In genomic region chr1:2044510-2045319, GRCh38 we compare ENCODE assay signal across 9 cellular contexts. TPM values are rescaled to one million over a fixed set of nuclear protein-coding genes. Genes with fewer than 3 reads are reported as not detected.
DNase-seq lines count a peak whose midpoint lies in the region; ATAC-seq, FAIRE-seq and TF ChIP-seq lines count a peak whose summit lies in the region.
"Had no signal": no experiment of that assay in that cellular context is flagged by ENCODE, and none has a peak within 500 bp of the region (broad histone marks: within the 10 kb centered on the region; RNA-seq: fewer than 3 reads in every experiment).

No MANE protein-coding gene starts in this region.

- no peaks in the 10 kb centered on the region for H4K20me1 ChIP-seq in SU-DHL-6 (ENCODE audit: low read depth, low read length)

- no peaks in the 10 kb centered on the region for H3K9me3 Mint-ChIP-seq in CD8-positive, alpha-beta memory T cell
- H3K9me3 Mint-ChIP-seq in activated naive CD8-positive, alpha-beta T cell treated with anti-CD3 and anti-CD28 coated beads, Interleukin-2, amount 10 ng/mL, durations not matched to agents 7 days and 5 days = no peaks in the 10 kb centered on the region

- DNase-seq in CD8-positive, alpha-beta memory T cell = peak; percentile 79 to 84 (median 79)
- DNase-seq in HK-2 (ENCODE audit: unreplicated experiment) (peak; percentile 79), heart right ventricle (peak; percentile 50 to 79), putamen (ENCODE audit: low spot score) (peak; percentile 51), urothelium cell line (ENCODE audit: low spot score) (peak; percentile 77)
- DNase-seq in activated naive CD8-positive, alpha-beta T cell treated with anti-CD3 and anti-CD28 coated beads, Interleukin-2, amount 10 ng/mL, durations not matched to agents 7 days and 5 days = peak; percentile 94

- H3K36me3 ChIP-seq in CD8-positive, alpha-beta memory T cell (ENCODE audit: insufficient read depth, low read length) = no peaks in the 10 kb centered on the region
- H3K36me3 ChIP-seq in SU-DHL-6 (ENCODE audit: low read length) (no peaks in the 10 kb centered on the region), heart right ventricle (no peaks in the 10 kb centered on the region)

- peak overlapping the region in 2 of 8 donors; percentile 21 to 29 for H3K27ac Mint-ChIP-seq in CD8-positive, alpha-beta memory T cell
- H3K27ac Mint-ChIP-seq in activated naive CD8-positive, alpha-beta T cell treated with anti-CD3 and anti-CD28 coated beads, Interleukin-2, amount 10 ng/mL, durations not matched to agents 7 days and 5 days = no peak overlapping the region

- TF ChIP-seq CTCF in SU-DHL-6 (IDR thresholded peaks at IDR 0.05; ENCODE audit: insufficient read depth, low read length, poor library complexity, severe bottlenecking) (peak; percentile 52), heart right ventricle (IDR thresholded peaks at IDR 0.05) (peak; percentile 70 to 91 (median 82))

- peak; percentile 79 for ATAC-seq in activated naive CD8-positive, alpha-beta T cell treated with anti-CD3 and anti-CD28 coated beads, Interleukin-2, amount 10 ng/mL, durations not matched to agents 7 days and 5 days (ENCODE audit: low read depth)
- ATAC-seq in heart right ventricle (peak; percentile 61 to 83 (median 76)), HG03460 (IDR thresholded peaks at IDR 0.05; ENCODE audit: unreplicated experiment) (no peak)

- H3K36me3 Mint-ChIP-seq in CD8-positive, alpha-beta memory T cell = no peaks in the 10 kb centered on the region
- H3K36me3 Mint-ChIP-seq in activated naive CD8-positive, alpha-beta T cell treated with anti-CD3 and anti-CD28 coated beads, Interleukin-2, amount 10 ng/mL, durations not matched to agents 7 days and 5 days = no peaks in the 10 kb centered on the region

- peaks cover 16% of the 10 kb centered on the region for H3K4me1 ChIP-seq in CD8-positive, alpha-beta memory T cell (ENCODE audit: insufficient read depth, low read length)
- peaks cover 12 to 29% (median 20%) of the 10 kb centered on the region in 9 donors for H3K4me1 ChIP-seq in heart right ventricle

- H3K27ac ChIP-seq in CD8-positive, alpha-beta memory T cell (ENCODE audit: low read depth, low read length) = no peak overlapping the region
- no peak overlapping the region for H3K27ac ChIP-seq in SU-DHL-6 (ENCODE audit: low read depth, low read length)
- H3K27ac ChIP-seq in heart right ventricle = peak overlapping the region in 1 of 10 donors; percentile 28

- H3K79me2 ChIP-seq in SU-DHL-6 (ENCODE audit: insufficient read depth, low read length) = no peaks in the 10 kb centered on the region

- peaks cover 4 to 8% of the 10 kb centered on the region in 2 donors for H3K27me3 Mint-ChIP-seq in CD8-positive, alpha-beta memory T cell
- H3K27me3 Mint-ChIP-seq in activated naive CD8-positive, alpha-beta T cell treated with anti-CD3 and anti-CD28 coated beads, Interleukin-2, amount 10 ng/mL, durations not matched to agents 7 days and 5 days = peaks cover 6% of the 10 kb centered on the region

- H3K27me3 ChIP-seq in CD8-positive, alpha-beta memory T cell (ENCODE audit: insufficient read depth, low read length, poor library complexity, severe bottlenecking) = no peaks in the 10 kb centered on the region
- H3K27me3 ChIP-seq in SU-DHL-6 (ENCODE audit: low read length) (no peaks in the 10 kb centered on the region), heart right ventricle (peaks cover 0 to 49% (median 40%) of the 10 kb centered on the region in 7 donors)

- H2AFZ ChIP-seq in SU-DHL-6 (ENCODE audit: low read depth, low read length, severe bottlenecking) = no peak overlapping the region

- H3F3A ChIP-seq in SU-DHL-6 (ENCODE audit: insufficient read depth) = no peaks in the 10 kb centered on the region

- no peaks in the 10 kb centered on the region for H3K9me3 ChIP-seq in CD8-positive, alpha-beta memory T cell (ENCODE audit: low read length)
- H3K9me3 ChIP-seq in SU-DHL-6 (ENCODE audit: insufficient read depth, low read length) (no peaks in the 10 kb centered on the region), heart right ventricle (no peaks in the 10 kb centered on the region)

- peak overlapping the region; percentile 13 to 65 (median 53) for H3K4me3 Mint-ChIP-seq in CD8-positive, alpha-beta memory T cell
- H3K4me3 Mint-ChIP-seq in activated naive CD8-positive, alpha-beta T cell treated with anti-CD3 and anti-CD28 coated beads, Interleukin-2, amount 10 ng/mL, durations not matched to agents 7 days and 5 days = peak overlapping the region; percentile 50

- POLR2A ChIA-PET in CD8-positive, alpha-beta memory T cell (lab: Charles Lee) = no interaction called here
- POLR2A ChIA-PET in activated naive CD8-positive, alpha-beta T cell treated with anti-CD3 and anti-CD28 coated beads, Interleukin-2, amount 10 ng/mL, durations not matched to agents 7 days and 5 days (lab: Charles Lee) = interaction anchor here (0.7 to 1.2 kb wide), 3 partner anchors 100 to 263 kb away, joined by 3 to 6 read pairs (median 4); no protein-coding TSS in a partner anchor

- no peak overlapping the region for H3K4me2 ChIP-seq in SU-DHL-6 (ENCODE audit: low read depth, low read length, poor library complexity, severe bottlenecking)

- no peak for FAIRE-seq in urothelium cell line (lab: Jason Lieb, UNC)

- CTCF ChIA-PET in CD8-positive, alpha-beta memory T cell (lab: Charles Lee) = interaction anchor here (0.7 to 2.7 kb wide), 31 partner anchors 9 to 430 kb away, joined by 3 to 27 read pairs (median 4); partner anchors contain the start of genes CALML6 and TMEM52

- no peaks in the 10 kb centered on the region for H3K9me2 ChIP-seq in SU-DHL-6 (replicated peaks; ENCODE audit: insufficient read depth, low read length)

- H3K4me3 ChIP-seq in CD8-positive, alpha-beta memory T cell (ENCODE audit: low read length) = no peak overlapping the region
- H3K4me3 ChIP-seq in SU-DHL-6 (ENCODE audit: insufficient read depth, low read length, poor library complexity, severe bottlenecking) = no peak overlapping the region
- peak overlapping the region in 9 of 10 donors; percentile 5 to 40 (median 29) for H3K4me3 ChIP-seq in heart right ventricle

- 10% methylated on average over 64 to 74 of the region's 75 CpGs for WGBS in heart right ventricle, 2 donors

- H3K9ac ChIP-seq in SU-DHL-6 (ENCODE audit: low read length) = no peak overlapping the region

- intact Hi-C loops in heart right ventricle (cut with DNase I) = loop anchor here (1.0 to 10.0 kb wide), 8 partner anchors 82 to 102 kb away; no protein-coding TSS in a partner anchor

- peaks cover 14 to 26% (median 19%) of the 10 kb centered on the region in 3 donors for H3K4me1 Mint-ChIP-seq in CD8-positive, alpha-beta memory T cell
- H3K4me1 Mint-ChIP-seq in activated naive CD8-positive, alpha-beta T cell treated with anti-CD3 and anti-CD28 coated beads, Interleukin-2, amount 10 ng/mL, durations not matched to agents 7 days and 5 days = peaks cover 17% of the 10 kb centered on the region

RNA-seq across cellular contexts. Expression of gene PRKCZ, which starts 5.5 kb away (rescaled TPM):
- total RNA-seq in CD8-positive, alpha-beta memory T cell = 10 to 100 TPM; 13.8 to 15.4 TPM
- polyA plus RNA-seq in CD8-positive, alpha-beta memory T cell = 17.4 TPM
- 10 to 100 TPM; 24.3 to 24.4 TPM for total RNA-seq in activated naive CD8-positive, alpha-beta T cell treated with anti-CD3 and anti-CD28 coated beads, Interleukin-2, amount 10 ng/mL, durations not matched to agents 7 days and 5 days
- 10 to 100 TPM in 9 of 10 donors, 1 to 10 TPM in 1; 8.4 to 17.8 (median 14.2) TPM for total RNA-seq in heart right ventricle
- 10 to 100 TPM; 14.6 to 18.4 TPM for polyA plus RNA-seq in heart right ventricle

RNA-seq across cellular contexts. Expression of gene GABRD, which starts 25.6 kb away (rescaled TPM):
- total RNA-seq in CD8-positive, alpha-beta memory T cell = not detected
- polyA plus RNA-seq in CD8-positive, alpha-beta memory T cell = not detected
- not detected for total RNA-seq in activated naive CD8-positive, alpha-beta T cell treated with anti-CD3 and anti-CD28 coated beads, Interleukin-2, amount 10 ng/mL, durations not matched to agents 7 days and 5 days
- 1 to 10 TPM in 1 of 10 donors, under 1 TPM in 7, not detected in 2; 0.30 to 1.1 (median 0.44) TPM for total RNA-seq in heart right ventricle
- polyA plus RNA-seq in heart right ventricle = 1 to 10 TPM in 1 of 2 donors, under 1 TPM in 1; 0.87 to 1.0 TPM
- total RNA-seq: activated CD8-positive, alpha-beta memory T cell treated with anti-CD3 and anti-CD28 coated beads for 36 hours had no signal

RNA-seq across cellular contexts. Expression of gene CFAP74, which starts 41.1 kb away (rescaled TPM):
- not detected for total RNA-seq in CD8-positive, alpha-beta memory T cell
- polyA plus RNA-seq in CD8-positive, alpha-beta memory T cell = not detected
- not detected for total RNA-seq in activated naive CD8-positive, alpha-beta T cell treated with anti-CD3 and anti-CD28 coated beads, Interleukin-2, amount 10 ng/mL, durations not matched to agents 7 days and 5 days
- total RNA-seq in heart right ventricle = not detected
- under 1 TPM in 1 of 2 donors, not detected in 1; 0.03 TPM for polyA plus RNA-seq in heart right ventricle
- total RNA-seq: activated CD8-positive, alpha-beta memory T cell treated with anti-CD3 and anti-CD28 coated beads for 36 hours had no signal

Comparison
In these comparisons a context has a peak if more than half of its experiments do, and no peak if none do; other contexts are left out.
1. H3K4me3 ChIP-seq: peak in heart right ventricle (9 of 10); none in CD8-positive, alpha-beta memory T cell (single experiment) and SU-DHL-6 (single experiment).
2. Peak in every context shown above with its lines, with median percentiles within 50 percentile points of each other: DNase-seq.